8 cellular contexts compared by ENCODE assay signal in the genomic region with DNA sequence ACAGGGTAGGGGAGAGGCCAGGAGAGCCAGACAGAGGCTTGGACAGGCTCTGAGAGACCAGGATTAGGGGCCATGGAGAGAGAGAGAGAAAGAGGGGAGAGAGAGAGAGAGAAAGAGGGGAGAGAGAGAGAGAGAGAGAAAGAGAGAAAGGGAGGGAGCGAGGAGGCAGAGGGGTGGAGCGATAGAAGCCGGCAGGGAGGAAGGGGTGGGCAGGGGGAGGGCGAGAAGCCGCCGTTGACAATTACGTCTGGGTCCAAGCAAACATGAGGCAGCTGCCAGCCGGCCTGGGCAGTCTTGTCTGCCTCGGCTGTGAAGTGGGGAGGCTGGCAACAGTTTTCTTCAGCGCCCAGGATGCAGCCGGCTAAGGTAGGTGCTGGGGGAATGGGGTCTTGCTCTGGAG. TPM values are rescaled to one million over a fixed set of nuclear protein-coding genes. Genes with fewer than 3 reads are reported as not detected.
DNase-seq lines count a peak whose midpoint lies in the region; ATAC-seq and TF ChIP-seq lines count a peak whose summit lies in the region.

Gene KCNIP3, plus strand, starts transcription at position 260 of the 400 bp plus-strand sequence. Its CDS starts 92 bp downstream, at position 352.

- H3K4me3 Mint-ChIP-seq in immature natural killer cell: no peak within 1 kb of the TSS

- H3K27ac Mint-ChIP-seq in immature natural killer cell: no peak within 1 kb of the TSS

- TF ChIP-seq POLR2A in heart left ventricle (IDR thresholded peaks at IDR 0.05) (no peak), transverse colon (IDR thresholded peaks at IDR 0.05) (no peak)

- H3K36me3 ChIP-seq in heart left ventricle (no peaks in the 10 kb centered on the region), transverse colon (no peaks in the 10 kb centered on the region), tibial artery (no peaks in the 10 kb centered on the region)

- DNase-seq in heart left ventricle (no peak), Right ventricle myocardium superior (no peak), islet precursor cell (peak; percentile 69), transverse colon (peak; percentile 35), tibial artery (no peak), immature natural killer cell (no peak)
- no peak for DNase-seq in activated CD4-positive, alpha-beta T cell treated with anti-CD3 and anti-CD28 coated beads, Interleukin-2, amount 50 U/mL, for 48 hours

- in situ Hi-C loops in transverse colon (cut with MboI; ENCODE audit: low pct_ligation_motif_present in 1 of 4, low pct_unique_long_range_greater_than_20kb in 1 of 4, low sequenced_read_pairs in 3 of 4): no loop called here

- H3K9me3 ChIP-seq in heart left ventricle (peaks cover 0 to 5% (median 0%) of the 10 kb centered on the region in 12 donors), transverse colon (no peaks in the 10 kb centered on the region), tibial artery (peaks cover 0 to 8% (median 6%) of the 10 kb centered on the region in 3 donors)

- H3K9me3 Mint-ChIP-seq in immature natural killer cell: peaks cover 0 to 5% (median 0%) of the 10 kb centered on the region in 6 donors

- H3K4me1 Mint-ChIP-seq in immature natural killer cell: no peaks in the 10 kb centered on the region

- TF ChIP-seq EP300 in transverse colon (IDR thresholded peaks at IDR 0.05; ENCODE audit: low read depth): no peak

- WGBS in heart left ventricle, 4 donors: 0 to 7% (median 4%) methylated on average over 11 of the region's 11 CpGs
- 0 to 4% methylated on average over 6 to 11 of the region's 11 CpGs for WGBS in transverse colon (ENCODE audit: low coverage in 1 of 2), 2 donors

- H3K36me3 Mint-ChIP-seq in immature natural killer cell: no peaks in the 10 kb centered on the region

- no peak within 1 kb of the TSS for H3K27ac ChIP-seq in heart left ventricle
- peak within 1 kb of the TSS; percentile 51; the same call in 1 of the 2 replicates for H3K27ac ChIP-seq in VCaP
- no peak within 1 kb of the TSS for H3K27ac ChIP-seq in transverse colon
- no peak within 1 kb of the TSS for H3K27ac ChIP-seq in tibial artery

- intact Hi-C loops in heart left ventricle (cut with DNase I) (no loop called here), Right ventricle myocardium superior (cut with DNase I) (no loop called here), transverse colon (cut with DNase I; ENCODE audit: low total_unique reads) (no loop called here), tibial artery (cut with DNase I; ENCODE audit: low total_unique reads) (no loop called here)

- TF ChIP-seq CTCF in heart left ventricle (IDR thresholded peaks at IDR 0.05) (no peak), VCaP (conservative IDR thresholded peaks at IDR 0.05) (no peak), transverse colon (IDR thresholded peaks at IDR 0.05) (no peak), tibial artery (IDR thresholded peaks at IDR 0.05) (no peak)

- H3K27me3 Mint-ChIP-seq in immature natural killer cell (ENCODE audit: low read depth in 3 of 3): peaks cover 2 to 6% (median 2%) of the 10 kb centered on the region in 3 donors

- H3K4me3 ChIP-seq in heart left ventricle (peak within 1 kb of the TSS in 7 of 12 donors; percentile 3 to 41 (median 17)), transverse colon (peak within 1 kb of the TSS in 1 of 4 donors; percentile 16), tibial artery (no peak within 1 kb of the TSS)

- ATAC-seq in heart left ventricle (peak in 1 of 4 donors; percentile 36), Right ventricle myocardium superior (ENCODE audit: poor library complexity) (no peak)

- H3K27me3 ChIP-seq in heart left ventricle (peaks cover 0 to 36% (median 3%) of the 10 kb centered on the region in 9 donors), transverse colon (peaks cover 4% of the 10 kb centered on the region), tibial artery (peaks cover 0 to 37% of the 10 kb centered on the region in 2 donors)

- H3K4me1 ChIP-seq in heart left ventricle (no peaks in the 10 kb centered on the region), transverse colon (peaks cover 0 to 9% (median 2%) of the 10 kb centered on the region in 4 donors), tibial artery (peaks cover 0 to 3% (median 0%) of the 10 kb centered on the region in 4 donors)

RNA-seq across cellular contexts. Expression of gene KCNIP3, which starts in this region (rescaled TPM):
- 1 to 10 TPM; 2.7 to 8.3 (median 4.0) TPM for total RNA-seq in heart left ventricle
- 1 to 10 TPM; 2.7 to 4.3 TPM for polyA plus RNA-seq in heart left ventricle
- 8.4 TPM for total RNA-seq in Right ventricle myocardium superior
- 1 to 10 TPM; 1.8 to 4.0 (median 2.2) TPM for total RNA-seq in transverse colon
- not detected for polyA plus RNA-seq in immature natural killer cell

Comparison
In these comparisons a context has a peak if more than half of its experiments do, and no peak if none do; other contexts are left out.
1. DNase-seq: peak in islet precursor cell (single experiment) and transverse colon (single experiment); none in heart left ventricle (0 of 5), Right ventricle myocardium superior (single experiment), activated CD4-positive, alpha-beta T cell treated with anti-CD3 and anti-CD28 coated beads, Interleukin-2, amount 50 U/mL, for 48 hours (0 of 2), tibial artery (0 of 2) and immature natural killer cell (0 of 3).
2. H3K4me3 ChIP-seq: peak in heart left ventricle (7 of 12); none in tibial artery (0 of 2).